ENCODE assay signal across 20 cellular contexts in the genomic region with DNA sequence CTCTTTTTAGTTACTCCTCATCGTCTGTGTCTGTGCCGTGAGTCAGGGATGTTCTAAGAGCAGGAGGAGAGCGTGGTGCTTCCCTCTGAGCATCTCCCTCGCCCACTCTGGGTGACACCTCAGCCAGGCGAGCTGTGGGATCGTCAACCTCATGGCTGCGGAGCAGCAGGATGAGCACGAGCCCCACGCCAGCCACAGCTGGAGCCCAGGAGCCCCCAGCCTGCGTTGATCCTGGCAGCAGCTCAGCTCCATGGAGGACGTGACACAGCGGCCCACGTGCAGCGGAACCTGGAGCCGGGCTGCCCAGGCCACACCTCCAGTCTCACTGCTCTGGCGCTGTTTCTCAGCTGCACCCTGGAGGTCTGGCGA.
DNase-seq lines count a peak whose midpoint lies in the region; ATAC-seq, FAIRE-seq and TF ChIP-seq lines count a peak whose summit lies in the region.
"Had no signal": no experiment of that assay in that cellular context is flagged by ENCODE, and none has a peak within 500 bp of the region (broad histone marks: within the 10 kb centered on the region; RNA-seq: fewer than 3 reads in every experiment).

No MANE protein-coding gene starts in this region.

- H3K79me2 ChIP-seq in H1 (ENCODE audit: control insufficient read depth in 1 of 2, insufficient read depth in 2 of 2, low read length in 2 of 2), result no peaks in the 10 kb centered on the region

- H2AFZ ChIP-seq in H1 (ENCODE audit: low read length), result no peak overlapping the region
- no peak overlapping the region for H2AFZ ChIP-seq in neuronal stem cell (ENCODE audit: low read length)
- H2AFZ ChIP-seq: GM23338 had no signal

- H3K9ac ChIP-seq in H1 (replicated peaks in 1 of 4; ENCODE audit: extremely low read depth in 1 of 4, low read depth in 3 of 4, low read length in 3 of 4) (no peak overlapping the region), neuronal stem cell (ENCODE audit: low read depth, low read length, poor library complexity) (no peak overlapping the region)
- H3K9ac ChIP-seq: BLaER1, KMS-11 had no signal

- H3K18ac ChIP-seq in H1 (ENCODE audit: extremely low read depth, low read length), result no peak overlapping the region
- peak overlapping the region; percentile 19 for H3K18ac ChIP-seq in neuronal stem cell (ENCODE audit: low read length)

- peak; percentile 33 for DNase-seq in NCI-H146 (lab: John Stamatoyannopoulos, UW)
- DNase-seq in NCI-H146 treated with DMSO at 0.1 percent for 48 hours (lab: John Stamatoyannopoulos, UW; ENCODE audit: unreplicated experiment), result no peak
- peak; percentile 64 for DNase-seq in H7
- no peak for DNase-seq in H1 (ENCODE audit: low read depth in 1 of 2, low spot score in 2 of 2)
- no peak for DNase-seq in neuronal stem cell (ENCODE audit: low spot score)
- no peak for DNase-seq in activated T-cell treated with anti-CD3 and anti-CD28 coated beads, Interleukin-2, amount 50 U/mL, for 48 hours
- no peak for DNase-seq in H4 (ENCODE audit: low spot score)
- DNase-seq: CD8-positive, alpha-beta T cell; DND-41; GDM1; NCI-H1048; NCI-H187 treated with DMSO at 0.1 percent for 48 hours; NCI-H524 treated with DMSO at 0.1 percent for 48 hours; OCI-M1 had no signal

- H2BK5ac ChIP-seq in H1 (ENCODE audit: low read depth, low read length) (no peak overlapping the region), neuronal stem cell (ENCODE audit: low read length) (no peak overlapping the region)

- no peak overlapping the region for H3K4me2 ChIP-seq in H1 (ENCODE audit: insufficient read depth in 1 of 2, low read depth in 2 of 2, low read length in 2 of 2)
- no peak overlapping the region for H3K4me2 ChIP-seq in neuronal stem cell (ENCODE audit: insufficient read depth, low read length, poor library complexity, severe bottlenecking)
- H3K4me2 ChIP-seq: BLaER1, GM23338, KMS-11 had no signal

- no peak overlapping the region for H3K56ac ChIP-seq in H1 (replicated peaks; ENCODE audit: insufficient read length, low read depth, low read length)

- H4K8ac ChIP-seq in H1 (ENCODE audit: extremely low read depth, insufficient read depth, low read length) (no peak overlapping the region; the same call in 1 of the 2 replicates), neuronal stem cell (ENCODE audit: low read depth, low read length) (no peak overlapping the region)

- no peaks in the 10 kb centered on the region for H3K23me2 ChIP-seq in H1 (ENCODE audit: low read depth, low read length)

- no peak overlapping the region for H4K5ac ChIP-seq in H1 (ENCODE audit: insufficient read length, low read depth, low read length)

- H2AK5ac ChIP-seq in H1 (ENCODE audit: low read depth, low read length) (no peak overlapping the region), neuronal stem cell (ENCODE audit: low read depth, low read length) (peak overlapping the region; percentile 82)

- H2BK15ac ChIP-seq in H1 (ENCODE audit: low read length), result peak overlapping the region; percentile 72; the same call in 1 of the 2 replicates
- H2BK15ac ChIP-seq in neuronal stem cell (ENCODE audit: low read length), result peak overlapping the region; percentile 88

- 91% methylated on average over 14 of the region's 17 CpGs; no CpG with 5 or more reads in 1 of the 2 experiments for WGBS in H1 (ENCODE audit: extremely low coverage in 1 of 2, insufficient coverage in 1 of 2, insufficient read length in 1 of 2, insufficient replicate concordance in 2 of 2, low coverage in 1 of 2, low lambda C conversion rate in 2 of 2, missing lambda C conversion rate in 1 of 2), 2 experiments
- WGBS in neuronal stem cell (ENCODE audit: extremely low coverage in 2 of 2, insufficient read length in 2 of 2, insufficient replicate concordance in 1 of 2), 2 donors, result no CpG with 5 or more reads among the region's 17 CpGs

- H4K91ac ChIP-seq in H1 (replicated peaks; ENCODE audit: insufficient read length, low read length) (no peak overlapping the region), neuronal stem cell (ENCODE audit: low read depth, low read length, poor library complexity) (no peak overlapping the region)

- POLR2A ChIA-PET in H1 (lab: Charles Lee; ENCODE audit: partially characterized antibody), result no interaction called here

- no peak for TF ChIP-seq CTCF in H1 (IDR thresholded peaks at IDR 0.05; ENCODE audit: control extremely low read depth in 1 of 3, insufficient read depth in 1 of 3, low read depth in 1 of 3, low read length in 3 of 3)

- H3K27me3 ChIP-seq in H7 (ENCODE audit: control insufficient read depth, insufficient read depth, low read length) (no peaks in the 10 kb centered on the region), H1 (replicated peaks in 1 of 4; ENCODE audit: control insufficient read depth in 3 of 4, extremely low read depth in 1 of 4, insufficient read depth in 3 of 4, low read length in 3 of 4) (no peaks in the 10 kb centered on the region), neuronal stem cell (ENCODE audit: control insufficient read depth in 3 of 3, insufficient read depth in 3 of 3, low read depth in 1 of 3, low read length in 3 of 3) (peaks cover 0 to 20% (median 0%) of the 10 kb centered on the region in 3 experiments)
- H3K27me3 ChIP-seq: BLaER1 had no signal

- no peak overlapping the region for H3K14ac ChIP-seq in H1 (ENCODE audit: insufficient read length)
- H3K14ac ChIP-seq in neuronal stem cell (ENCODE audit: low read length), result no peak overlapping the region

- H3K9me3 ChIP-seq in H1 (ENCODE audit: insufficient read depth in 2 of 2, low read depth in 1 of 2, low read length in 1 of 2) (peaks cover 4 to 50% of the 10 kb centered on the region in 2 experiments; a peak in 3 of 4 replicates), neuronal stem cell (replicated peaks in 1 of 2; ENCODE audit: control insufficient read depth in 2 of 2, insufficient read depth in 1 of 2, low read depth in 1 of 2, low read length in 2 of 2) (peaks cover 2 to 5% of the 10 kb centered on the region in 2 donors)

- H3K36me3 ChIP-seq in H7 (replicated peaks; ENCODE audit: control insufficient read depth, insufficient read depth, low read length), result no peaks in the 10 kb centered on the region
- no peaks in the 10 kb centered on the region for H3K36me3 ChIP-seq in H1 (ENCODE audit: control insufficient read depth in 2 of 4, insufficient read depth in 4 of 4, low read length in 3 of 4)
- no peaks in the 10 kb centered on the region for H3K36me3 ChIP-seq in neuronal stem cell (replicated peaks in 1 of 2; ENCODE audit: control insufficient read depth in 2 of 2, insufficient read depth in 2 of 2, low read length in 2 of 2)
- H3K36me3 ChIP-seq: BLaER1 had no signal

- H2BK120ac ChIP-seq in H1 (replicated peaks; ENCODE audit: low read depth, low read length), result no peak overlapping the region
- H2BK120ac ChIP-seq in neuronal stem cell (ENCODE audit: low read depth, low read length), result peak overlapping the region; percentile 22

- no peak overlapping the region for H2BK20ac ChIP-seq in H1 (ENCODE audit: low read length)

- no peaks in the 10 kb centered on the region for H3K79me1 ChIP-seq in H1 (ENCODE audit: low read depth, low read length)
- H3K79me1 ChIP-seq in neuronal stem cell (ENCODE audit: low read depth, low read length), result peaks cover 1% of the 10 kb centered on the region

- CTCF ChIA-PET in H1 (lab: Charles Lee; ENCODE audit: partially characterized antibody), result no interaction called here

- H3K4me3 ChIP-seq in H7 (ENCODE audit: insufficient read depth, low read depth, low read length) (no peak overlapping the region), H1 (ENCODE audit: extremely low read depth in 1 of 4, insufficient read depth in 2 of 4, low read depth in 3 of 4, low read length in 4 of 4) (no peak overlapping the region), neuronal stem cell (ENCODE audit: low read length in 2 of 2) (no peak overlapping the region)
- H3K4me3 ChIP-seq: BLaER1, GM12878, GM23338 had no signal

- no peak overlapping the region for H3K27ac ChIP-seq in H1 (ENCODE audit: low read depth, low read length)
- H3K27ac ChIP-seq in neuronal stem cell (replicated peaks; ENCODE audit: low read length), result no peak overlapping the region
- H3K27ac ChIP-seq: BLaER1, KMS-11 had no signal

- no peak overlapping the region for H3K23ac ChIP-seq in H1 (ENCODE audit: insufficient read length)
- peak overlapping the region; percentile 16 for H3K23ac ChIP-seq in neuronal stem cell (ENCODE audit: low read depth, low read length, poor library complexity)

- FAIRE-seq in H1 (lab: Jason Lieb, UNC), result no peak
- FAIRE-seq: D721Med, GM12878 had no signal

- no peak for TF ChIP-seq POLR2A in H1 (IDR thresholded peaks at IDR 0.05; ENCODE audit: control extremely low read depth in 1 of 2, low read depth in 2 of 2, low read length in 2 of 2)

- no peak for ATAC-seq in GM21528 (IDR thresholded peaks at IDR 0.05; ENCODE audit: low FRiP score, unreplicated experiment)
- ATAC-seq: CD8-positive, alpha-beta T cell; GM12878; GM23338 had no signal

- H3K4ac ChIP-seq in H1 (replicated peaks; ENCODE audit: insufficient read length, low read depth, low read length) (no peak overlapping the region), neuronal stem cell (ENCODE audit: low read length) (no peak overlapping the region)

- H4K20me1 ChIP-seq in H1 (replicated peaks in 1 of 2; ENCODE audit: control insufficient read depth in 1 of 2, insufficient read depth in 2 of 2, low read length in 2 of 2), result no peaks in the 10 kb centered on the region
- H4K20me1 ChIP-seq: BLaER1 had no signal

- H3K4me1 ChIP-seq in H1 (replicated peaks in 1 of 4; ENCODE audit: control insufficient read depth in 3 of 4, insufficient read depth in 4 of 4, low read length in 3 of 4) (no peaks in the 10 kb centered on the region), neuronal stem cell (ENCODE audit: control insufficient read depth in 2 of 2, insufficient read depth in 1 of 2, low read depth in 1 of 2, low read length in 2 of 2) (peaks cover 3 to 6% of the 10 kb centered on the region in 2 donors)
- H3K4me1 ChIP-seq: BLaER1 had no signal

- TF ChIP-seq EP300 in H1 (IDR thresholded peaks at IDR 0.05; ENCODE audit: borderline replicate concordance in 1 of 2, low read depth in 2 of 2, low read length in 2 of 2), result no peak

- no peak overlapping the region for H2BK12ac ChIP-seq in H1 (ENCODE audit: low read depth, low read length)
- peak overlapping the region; percentile 33 for H2BK12ac ChIP-seq in neuronal stem cell (ENCODE audit: low read length)

- TF ChIP-seq RAD21 in H1 (IDR thresholded peaks at IDR 0.05 in 1 of 2, conservative IDR thresholded peaks at IDR 0.05 in 1 of 2; ENCODE audit: low read depth in 2 of 2, low read length in 2 of 2), result no peak

TF ChIP-seq in H1, 55 proteins besides CTCF, POLR2A, EP300 and RAD21 (continues in another document):
- TF ChIP-seq ASH2L (IDR thresholded peaks at IDR 0.05; ENCODE audit: low read length), result no peak
- TF ChIP-seq KDM1A (IDR thresholded peaks at IDR 0.05; ENCODE audit: borderline replicate concordance, low read length), result no peak
- TF ChIP-seq RXRA (IDR thresholded peaks at IDR 0.05; ENCODE audit: insufficient read depth, low read depth, low read length), result no peak
- no peak for TF ChIP-seq SUZ12 (IDR thresholded peaks at IDR 0.05; ENCODE audit: low read length)
- TF ChIP-seq SP4 (IDR thresholded peaks at IDR 0.05; ENCODE audit: low read length), result no peak
- no peak for TF ChIP-seq BACH1 (IDR thresholded peaks at IDR 0.05; ENCODE audit: low read length)
- no peak for TF ChIP-seq KDM5A (IDR thresholded peaks at IDR 0.05; ENCODE audit: low read length)
- TF ChIP-seq SRF (IDR thresholded peaks at IDR 0.05; ENCODE audit: low read depth, low read length), result no peak
- no peak for TF ChIP-seq SIX5 (IDR thresholded peaks at IDR 0.05; ENCODE audit: low read depth, low read length)

Comparison
In these comparisons a context has a peak if more than half of its experiments do, and no peak if none do; other contexts are left out.
1. DNase-seq: peak in NCI-H146 (single experiment) and H7 (single experiment); none in NCI-H146 treated with DMSO at 0.1 percent for 48 hours (single experiment), H1 (0 of 2), neuronal stem cell (single experiment), activated T-cell treated with anti-CD3 and anti-CD28 coated beads, Interleukin-2, amount 50 U/mL, for 48 hours (0 of 2) and H4 (single experiment).